Comparison of ENCODE assay signal across 8 cellular contexts in the genomic region with DNA sequence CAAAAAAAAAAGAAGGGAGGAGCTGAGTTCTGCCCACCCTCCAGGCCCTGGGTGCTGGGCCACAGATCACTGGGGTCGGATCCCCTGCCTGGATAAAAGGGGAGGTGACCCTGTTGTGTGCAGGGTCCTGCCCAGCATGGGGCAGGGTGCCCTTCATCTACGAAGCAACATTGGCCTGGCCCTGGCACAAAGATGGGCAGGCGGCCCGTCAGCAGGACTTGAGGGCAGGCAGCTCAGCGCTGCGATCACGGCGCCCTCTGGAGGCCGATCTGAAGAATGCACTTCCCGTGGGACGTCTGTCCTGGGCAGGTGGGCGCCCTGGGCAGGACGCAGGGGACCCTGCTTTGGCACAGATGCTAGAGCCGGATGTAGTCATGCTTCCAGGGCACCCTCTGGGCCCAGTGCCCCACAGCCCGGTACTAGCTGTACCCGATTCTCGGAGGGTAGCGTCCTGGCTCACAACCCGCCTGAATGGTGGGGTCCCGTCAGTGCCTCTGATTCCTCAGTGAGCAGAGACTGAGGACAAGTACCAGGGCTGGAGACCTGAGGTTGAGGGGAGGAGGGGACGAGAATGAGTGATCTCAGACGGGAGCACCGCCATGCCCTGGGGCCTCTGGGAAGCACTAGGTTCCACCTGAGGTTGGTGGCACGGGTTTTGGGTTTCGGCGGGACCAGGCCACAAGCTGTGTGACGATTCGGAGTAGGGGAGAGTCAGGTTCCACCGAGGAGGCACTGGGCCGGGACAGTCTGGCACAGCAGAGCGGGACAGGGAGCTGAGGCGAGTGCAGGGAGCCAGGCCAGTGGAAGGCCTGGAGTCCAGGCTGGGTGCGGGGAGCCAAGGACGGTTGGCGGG. TPM values are rescaled to one million over a fixed set of nuclear protein-coding genes. Genes with fewer than 3 reads are reported as not detected.
A peak's percentile ranks its signal among the peaks of the same experiment; 100 is the strongest.
DNase-seq lines count a peak whose midpoint lies in the region; ATAC-seq and TF ChIP-seq lines count a peak whose summit lies in the region.

No MANE protein-coding gene starts in this region.

- DNase-seq in BJ (ENCODE audit: low read depth), result no peak
- peak; percentile 45 for DNase-seq in NCI-H146 (lab: John Stamatoyannopoulos, UW)
- peak; percentile 34 for DNase-seq in activated CD4-positive, CD25-positive, alpha-beta regulatory T cell treated with anti-CD3 and anti-CD28 coated beads, Interleukin-2, amount 50 U/mL, for 16 hours (ENCODE audit: low read depth, low spot score)
- DNase-seq in central memory CD8-positive, alpha-beta T cell (ENCODE audit: low spot score in 2 of 2), result peak; percentile 63 to 69
- DNase-seq in left kidney (ENCODE audit: low read depth, low spot score), result peak; percentile 80
- DNase-seq in stimulated activated CD4-positive, alpha-beta T cell treated with anti-CD3 and anti-CD28 coated beads, Interleukin-4, amount 100 ng/mL, for 4 hours, result peak; percentile 51 to 67

- CTCF ChIA-PET in BJ (lab: Yijun Ruan, JAX), result interaction anchor here (0.5 to 6.1 kb wide), 35 partner anchors 8 to 397 kb away, joined by 3 to 57 read pairs (median 5); partner anchors contain the start of genes ANKRD39, ARID5A, CNNM4 and NEURL3

- ATAC-seq in GM19043 (IDR thresholded peaks at IDR 0.05; ENCODE audit: low read depth, unreplicated experiment) (peak; percentile 56), GM19351 (IDR thresholded peaks at IDR 0.05; ENCODE audit: unreplicated experiment) (no peak)
- ATAC-seq in central memory CD8-positive, alpha-beta T cell (replicated peaks; ENCODE audit: extremely low read depth, poor library complexity, severe bottlenecking), result peak; percentile 62

- H3K27ac Mint-ChIP-seq in central memory CD8-positive, alpha-beta T cell (ENCODE audit: low read depth), result peak overlapping the region; percentile 91

- no peaks in the 10 kb centered on the region for H3K27me3 Mint-ChIP-seq in central memory CD8-positive, alpha-beta T cell

- H3K4me1 Mint-ChIP-seq in central memory CD8-positive, alpha-beta T cell, result peaks cover 13% of the 10 kb centered on the region

- no peaks in the 10 kb centered on the region for H3K9me3 Mint-ChIP-seq in central memory CD8-positive, alpha-beta T cell

- TF ChIP-seq CTCF in BJ (IDR thresholded peaks at IDR 0.05; ENCODE audit: insufficient read depth, low read depth, low read length), result peak; percentile 93

- H3K4me3 Mint-ChIP-seq in central memory CD8-positive, alpha-beta T cell, result peak overlapping the region; percentile 52

- peaks cover 24% of the 10 kb centered on the region for H3K36me3 ChIP-seq in BJ (ENCODE audit: control insufficient read depth, insufficient read depth, low read length)

- H3K36me3 Mint-ChIP-seq in central memory CD8-positive, alpha-beta T cell (ENCODE audit: insufficient read depth), result peaks cover 29% of the 10 kb centered on the region

- H3K4me3 ChIP-seq in BJ (ENCODE audit: low read depth, low read length), result no peak overlapping the region

- POLR2A ChIA-PET in BJ (lab: Charles Lee), result interaction anchor here (0.6 kb wide), 2 partner anchors 10 to 234 kb away, joined by 5 to 10 read pairs; no protein-coding TSS in a partner anchor

- H3K27me3 ChIP-seq in BJ (ENCODE audit: control insufficient read depth, insufficient read depth, low read length), result no peaks in the 10 kb centered on the region

RNA-seq across cellular contexts. Expression of gene ARID5A, which starts 18.0 kb away (rescaled TPM):
- 10.4 and 19.1 TPM in 2 replicates for polyA plus RNA-seq in BJ (2011; rRNA removed)
- 8.4 and 11.6 TPM in 2 replicates for polyA minus RNA-seq in BJ (2011; rRNA and poly(A)+ RNA removed)

RNA-seq across cellular contexts. Expression of gene NEURL3, which starts 49.4 kb away (rescaled TPM):
- polyA plus RNA-seq in BJ (2011; rRNA removed), result not detected in 2 replicates
- not detected in 2 replicates for polyA minus RNA-seq in BJ (2011; rRNA and poly(A)+ RNA removed)
